ENCODE assay signal across 13 cellular contexts in genomic region chr14:39050389-39050788, GRCh38. TPM values are rescaled to one million over a fixed set of nuclear protein-coding genes. Genes with fewer than 3 reads are reported as not detected.
DNase-seq lines count a peak whose midpoint lies in the region; ATAC-seq and TF ChIP-seq lines count a peak whose summit lies in the region.
"Had no signal": no experiment of that assay in that cellular context is flagged by ENCODE, and none has a peak within 500 bp of the region (broad histone marks: within the 10 kb centered on the region; RNA-seq: fewer than 3 reads in every experiment).

No MANE protein-coding gene starts in this region.

- CTCF ChIA-PET in activated CD8-positive, alpha-beta T cell treated with anti-CD3 and anti-CD28 coated beads for 36 hours (lab: Charles Lee) = interaction anchor here (0.7 to 1.0 kb wide), 2 partner anchors 35 to 413 kb away, joined by 3 read pairs; no protein-coding TSS in a partner anchor
- CTCF ChIA-PET in activated CD8-positive, alpha-beta T cell treated with anti-CD3 and anti-CD28 coated beads, Interleukin-2, amount 10 ng/mL, durations not matched to agents 7 days and 5 days (lab: Charles Lee) = no interaction called here

- no peaks in the 10 kb centered on the region for H3K9me3 Mint-ChIP-seq in activated CD8-positive, alpha-beta T cell treated with anti-CD3 and anti-CD28 coated beads for 36 hours
- no peaks in the 10 kb centered on the region for H3K9me3 Mint-ChIP-seq in activated CD8-positive, alpha-beta T cell treated with anti-CD3 and anti-CD28 coated beads, Interleukin-2, amount 10 ng/mL, durations not matched to agents 7 days and 5 days (ENCODE audit: insufficient read depth)
- H3K9me3 Mint-ChIP-seq in stimulated activated naive CD8-positive, alpha-beta T cell treated with anti-CD3 and anti-CD28 coated beads, Interleukin-15, Interleukin-2, amounts not matched to agents 100 ng/mL and 50 ng/mL, for 24 hours = no peaks in the 10 kb centered on the region

- peaks cover 5% of the 10 kb centered on the region for H3K4me1 Mint-ChIP-seq in activated CD8-positive, alpha-beta T cell treated with anti-CD3 and anti-CD28 coated beads for 36 hours (ENCODE audit: low read depth)
- H3K4me1 Mint-ChIP-seq in activated CD8-positive, alpha-beta T cell treated with anti-CD3 and anti-CD28 coated beads, Interleukin-2, amount 10 ng/mL, durations not matched to agents 7 days and 5 days (ENCODE audit: low read depth) = no peaks in the 10 kb centered on the region
- H3K4me1 Mint-ChIP-seq in stimulated activated naive CD8-positive, alpha-beta T cell treated with anti-CD3 and anti-CD28 coated beads, Interleukin-15, Interleukin-2, amounts not matched to agents 100 ng/mL and 50 ng/mL, for 24 hours (ENCODE audit: low read depth) = peaks cover 7% of the 10 kb centered on the region

- no peaks in the 10 kb centered on the region for H3K27me3 Mint-ChIP-seq in activated CD8-positive, alpha-beta T cell treated with anti-CD3 and anti-CD28 coated beads for 36 hours
- H3K27me3 Mint-ChIP-seq in activated CD8-positive, alpha-beta T cell treated with anti-CD3 and anti-CD28 coated beads, Interleukin-2, amount 10 ng/mL, durations not matched to agents 7 days and 5 days (ENCODE audit: low read depth) = no peaks in the 10 kb centered on the region
- H3K27me3 Mint-ChIP-seq in stimulated activated naive CD8-positive, alpha-beta T cell treated with anti-CD3 and anti-CD28 coated beads, Interleukin-15, Interleukin-2, amounts not matched to agents 100 ng/mL and 50 ng/mL, for 24 hours = no peaks in the 10 kb centered on the region
- H3K27me3 Mint-ChIP-seq: activated CD4-positive, alpha-beta memory T cell treated with anti-CD3 and anti-CD28 coated beads, Interleukin-2, amount 10 ng/mL, durations not matched to agents 7 days and 5 days had no signal

- no peak for DNase-seq in activated CD8-positive, alpha-beta T cell treated with anti-CD3 and anti-CD28 coated beads for 36 hours
- DNase-seq in activated CD8-positive, alpha-beta T cell treated with anti-CD3 and anti-CD28 coated beads, Interleukin-2, amount 10 ng/mL, durations not matched to agents 7 days and 5 days = no peak
- DNase-seq in NOMO-1 treated with dmso at 0.1 percent for 144 hours (lab: John Stamatoyannopoulos, UW; ENCODE audit: unreplicated experiment) (peak; percentile 14), fibroblast of peridontal ligament (ENCODE audit: extremely low read depth) (peak; percentile 88), DMS79 (lab: John Stamatoyannopoulos, UW) (no peak)
- DNase-seq: activated CD4-positive, alpha-beta memory T cell treated with anti-CD3 and anti-CD28 coated beads, Interleukin-2, amount 10 ng/mL, durations not matched to agents 7 days and 5 days; central memory CD4-positive, alpha-beta T cell; NCI-H2107; nucleus accumbens had no signal

- ATAC-seq in activated CD8-positive, alpha-beta T cell treated with anti-CD3 and anti-CD28 coated beads for 36 hours = peak; percentile 47
- ATAC-seq in activated CD8-positive, alpha-beta T cell treated with anti-CD3 and anti-CD28 coated beads, Interleukin-2, amount 10 ng/mL, durations not matched to agents 7 days and 5 days = no peak
- ATAC-seq in GM18870 (IDR thresholded peaks at IDR 0.05; ENCODE audit: unreplicated experiment) (no peak), HG02763 (IDR thresholded peaks at IDR 0.05; ENCODE audit: unreplicated experiment) (no peak)
- ATAC-seq: A549 had no signal

- H3K27ac Mint-ChIP-seq in activated CD8-positive, alpha-beta T cell treated with anti-CD3 and anti-CD28 coated beads for 36 hours = peak overlapping the region; percentile 53
- H3K27ac Mint-ChIP-seq in activated CD8-positive, alpha-beta T cell treated with anti-CD3 and anti-CD28 coated beads, Interleukin-2, amount 10 ng/mL, durations not matched to agents 7 days and 5 days = no peak overlapping the region
- H3K27ac Mint-ChIP-seq in stimulated activated naive CD8-positive, alpha-beta T cell treated with anti-CD3 and anti-CD28 coated beads, Interleukin-15, Interleukin-2, amounts not matched to agents 100 ng/mL and 50 ng/mL, for 24 hours = peak overlapping the region; percentile 9
- H3K27ac Mint-ChIP-seq: activated CD4-positive, alpha-beta memory T cell treated with anti-CD3 and anti-CD28 coated beads, Interleukin-2, amount 10 ng/mL, durations not matched to agents 7 days and 5 days had no signal

- no peak for TF ChIP-seq CTCF in activated CD8-positive, alpha-beta T cell treated with anti-CD3 and anti-CD28 coated beads for 36 hours (IDR thresholded peaks at IDR 0.05)

- POLR2A ChIA-PET in activated CD8-positive, alpha-beta T cell treated with anti-CD3 and anti-CD28 coated beads for 36 hours (lab: Charles Lee) = no interaction called here
- POLR2A ChIA-PET in activated CD8-positive, alpha-beta T cell treated with anti-CD3 and anti-CD28 coated beads, Interleukin-2, amount 10 ng/mL, durations not matched to agents 7 days and 5 days (lab: Charles Lee) = no interaction called here

- H3K4me3 Mint-ChIP-seq in activated CD8-positive, alpha-beta T cell treated with anti-CD3 and anti-CD28 coated beads for 36 hours = no peak overlapping the region
- H3K4me3 Mint-ChIP-seq in activated CD8-positive, alpha-beta T cell treated with anti-CD3 and anti-CD28 coated beads, Interleukin-2, amount 10 ng/mL, durations not matched to agents 7 days and 5 days = no peak overlapping the region
- H3K4me3 Mint-ChIP-seq in stimulated activated naive CD8-positive, alpha-beta T cell treated with anti-CD3 and anti-CD28 coated beads, Interleukin-15, Interleukin-2, amounts not matched to agents 100 ng/mL and 50 ng/mL, for 24 hours = no peak overlapping the region
- H3K4me3 Mint-ChIP-seq: activated CD4-positive, alpha-beta memory T cell treated with anti-CD3 and anti-CD28 coated beads, Interleukin-2, amount 10 ng/mL, durations not matched to agents 7 days and 5 days had no signal

- H3K36me3 Mint-ChIP-seq in activated CD8-positive, alpha-beta T cell treated with anti-CD3 and anti-CD28 coated beads for 36 hours (ENCODE audit: low read depth) = peaks cover 72% of the 10 kb centered on the region
- H3K36me3 Mint-ChIP-seq in activated CD8-positive, alpha-beta T cell treated with anti-CD3 and anti-CD28 coated beads, Interleukin-2, amount 10 ng/mL, durations not matched to agents 7 days and 5 days (ENCODE audit: low read depth) = peaks cover 79% of the 10 kb centered on the region
- peaks cover 82% of the 10 kb centered on the region for H3K36me3 Mint-ChIP-seq in stimulated activated naive CD8-positive, alpha-beta T cell treated with anti-CD3 and anti-CD28 coated beads, Interleukin-15, Interleukin-2, amounts not matched to agents 100 ng/mL and 50 ng/mL, for 24 hours (ENCODE audit: low read depth)

- intact Hi-C loops in activated CD8-positive, alpha-beta T cell treated with anti-CD3 and anti-CD28 coated beads for 36 hours (cut with micrococcal nuclease) = no loop called here

RNA-seq across cellular contexts. Expression of gene SEC23A, which starts 52.6 kb away (rescaled TPM):
- total RNA-seq in activated CD8-positive, alpha-beta T cell treated with anti-CD3 and anti-CD28 coated beads for 36 hours = 10 to 100 TPM; 45.4 to 45.6 TPM
- total RNA-seq in activated CD8-positive, alpha-beta T cell treated with anti-CD3 and anti-CD28 coated beads, Interleukin-2, amount 10 ng/mL, durations not matched to agents 7 days and 5 days = 10 to 100 TPM; 48.2 to 50.2 TPM

Comparison
In these comparisons a context has a peak if more than half of its experiments do, and no peak if none do; other contexts are left out.
1. DNase-seq: peak in NOMO-1 treated with dmso at 0.1 percent for 144 hours (single experiment) and fibroblast of peridontal ligament (single experiment); none in activated CD8-positive, alpha-beta T cell treated with anti-CD3 and anti-CD28 coated beads for 36 hours (single experiment), activated CD8-positive, alpha-beta T cell treated with anti-CD3 and anti-CD28 coated beads, Interleukin-2, amount 10 ng/mL, durations not matched to agents 7 days and 5 days (single experiment) and DMS79 (single experiment).